ENCODE assay signal across 11 cellular contexts in genomic region chr2:12554235-12555011, GRCh38.
A peak's percentile ranks its signal among the peaks of the same experiment; 100 is the strongest.
DNase-seq lines count a peak whose midpoint lies in the region; ATAC-seq and TF ChIP-seq lines count a peak whose summit lies in the region.
"Had no signal": no experiment of that assay in that cellular context is flagged by ENCODE, and none has a peak within 500 bp of the region (broad histone marks: within the 10 kb centered on the region; RNA-seq: fewer than 3 reads in every experiment).

No MANE protein-coding gene starts in this region.

- H3K79me2 ChIP-seq in parathyroid adenoma = no peaks in the 10 kb centered on the region

- no peaks in the 10 kb centered on the region for H3K27me3 ChIP-seq in parathyroid adenoma (ENCODE audit: control insufficient read depth, insufficient read depth, low read length)
- H3K27me3 ChIP-seq: upper lobe of left lung had no signal

- H3K4me3 Mint-ChIP-seq in T-helper 2 cell treated with Interferon-gamma antibody and Interleukin-4, amounts not matched to agents 5 μg/mL and 100 μg/mL, for 36 hours = peak overlapping the region; percentile 54
- H3K4me3 Mint-ChIP-seq in activated naive CD8-positive, alpha-beta T cell = peak overlapping the region; percentile 64

- TF ChIP-seq CTCF in parathyroid adenoma (IDR thresholded peaks at IDR 0.05) = no peak

- no peak overlapping the region for H3K9ac ChIP-seq in parathyroid adenoma

- H3K36me3 Mint-ChIP-seq in T-helper 2 cell treated with Interferon-gamma antibody and Interleukin-4, amounts not matched to agents 5 μg/mL and 100 μg/mL, for 36 hours (ENCODE audit: low read depth) = peaks cover 3% of the 10 kb centered on the region
- peaks cover 2% of the 10 kb centered on the region for H3K36me3 Mint-ChIP-seq in activated naive CD8-positive, alpha-beta T cell

- peaks cover 30% of the 10 kb centered on the region for H3K4me1 Mint-ChIP-seq in T-helper 2 cell treated with Interferon-gamma antibody and Interleukin-4, amounts not matched to agents 5 μg/mL and 100 μg/mL, for 36 hours (ENCODE audit: low read depth)
- peaks cover 40% of the 10 kb centered on the region for H3K4me1 Mint-ChIP-seq in activated naive CD8-positive, alpha-beta T cell (ENCODE audit: low read depth)

- H3K4me1 ChIP-seq in parathyroid adenoma = peaks cover 26% of the 10 kb centered on the region

- H3K4me2 ChIP-seq in parathyroid adenoma (ENCODE audit: low read length) = no peak overlapping the region

- ATAC-seq in HG02973 (IDR thresholded peaks at IDR 0.05; ENCODE audit: unreplicated experiment) = peak; percentile 39

- DNase-seq in T-helper 2 cell treated with Interferon-gamma antibody and Interleukin-4, amounts not matched to agents 5 μg/mL and 100 μg/mL, for 36 hours (ENCODE audit: low spot score) = no peak
- DNase-seq in T-helper 2 cell = no peak
- DNase-seq in NCI-H526 treated with DMSO at 0.1 percent for 48 hours (lab: John Stamatoyannopoulos, UW) = no peak
- no peak for DNase-seq in stimulated activated CD4-positive, alpha-beta T cell treated with anti-CD3 and anti-CD28 coated beads, Interleukin-15, amount 100 ng/mL, for 24 hours
- DNase-seq in NCI-H2227 treated with DMSO at 0.1 percent for 48 hours (lab: John Stamatoyannopoulos, UW) = no peak
- DNase-seq: midbrain, NCI-H2171 treated with DMSO at 0.1 percent for 48 hours, upper lobe of left lung had no signal

- H3K9me3 Mint-ChIP-seq in T-helper 2 cell treated with Interferon-gamma antibody and Interleukin-4, amounts not matched to agents 5 μg/mL and 100 μg/mL, for 36 hours = peaks cover 6% of the 10 kb centered on the region
- no peaks in the 10 kb centered on the region for H3K9me3 Mint-ChIP-seq in activated naive CD8-positive, alpha-beta T cell (ENCODE audit: low read depth)

- no peaks in the 10 kb centered on the region for H3K9me3 ChIP-seq in parathyroid adenoma (ENCODE audit: control insufficient read depth, low read length)
- H3K9me3 ChIP-seq: upper lobe of left lung had no signal

- H3K27ac Mint-ChIP-seq in T-helper 2 cell treated with Interferon-gamma antibody and Interleukin-4, amounts not matched to agents 5 μg/mL and 100 μg/mL, for 36 hours = peak overlapping the region; percentile 42
- H3K27ac Mint-ChIP-seq in activated naive CD8-positive, alpha-beta T cell = peak overlapping the region; percentile 86

- H3K27ac ChIP-seq in parathyroid adenoma = no peak overlapping the region
- H3K27ac ChIP-seq: upper lobe of left lung had no signal

- no peaks in the 10 kb centered on the region for H3K36me3 ChIP-seq in parathyroid adenoma (ENCODE audit: control insufficient read depth, insufficient read depth, low read length)
- H3K36me3 ChIP-seq: upper lobe of left lung had no signal

- peak overlapping the region; percentile 51 for H2AFZ ChIP-seq in parathyroid adenoma

- H3K27me3 Mint-ChIP-seq in T-helper 2 cell treated with Interferon-gamma antibody and Interleukin-4, amounts not matched to agents 5 μg/mL and 100 μg/mL, for 36 hours (ENCODE audit: low read depth) = no peaks in the 10 kb centered on the region
- no peaks in the 10 kb centered on the region for H3K27me3 Mint-ChIP-seq in activated naive CD8-positive, alpha-beta T cell

- H3K4me3 ChIP-seq in parathyroid adenoma (ENCODE audit: low read depth, low read length) = no peak overlapping the region
- H3K4me3 ChIP-seq: upper lobe of left lung had no signal
